Comparison of ENCODE assay signal across 1 cellular context in genomic region chr11:59766542-59766941, GRCh38.
A peak's percentile ranks its signal among the peaks of the same experiment; 100 is the strongest.
TF ChIP-seq lines count a peak whose summit lies in the region.

No MANE protein-coding gene starts in this region.

TF ChIP-seq in K562, 482 proteins besides CTCF, POLR2A, EP300 and RAD21 (continued from another document and continues in another):
- TF ChIP-seq KLF13 (tag; IDR thresholded peaks at IDR 0.05; ENCODE audit: borderline replicate concordance, low read depth) (no peak), RBFOX2 (IDR thresholded peaks at IDR 0.05; ENCODE audit: low read depth, low read length) (no peak), COPS2 (conservative IDR thresholded peaks at IDR 0.05) (no peak), CEBPB (tag; IDR thresholded peaks at IDR 0.05) (no peak), NCOR1 (IDR thresholded peaks at IDR 0.05) (peak; percentile 63), GABPB1 (CRISPR knock-in tag; IDR thresholded peaks at IDR 0.05) (no peak), ZNF408 (CRISPR knock-in tag; IDR thresholded peaks at IDR 0.05; ENCODE audit: low read depth) (no peak), FOSL1 (tag; conservative IDR thresholded peaks at IDR 0.05) (no peak; the same call in 1 of the 2 replicates), RBM15 (IDR thresholded peaks at IDR 0.05; ENCODE audit: insufficient read depth, low read length) (no peak), DACH1 (IDR thresholded peaks at IDR 0.05; ENCODE audit: partially characterized antibody) (no peak), ZNF282 (CRISPR knock-in tag; IDR thresholded peaks at IDR 0.05) (no peak), FOXP1 (CRISPR knock-in tag; IDR thresholded peaks at IDR 0.05) (no peak), KDM1A (IDR thresholded peaks at IDR 0.05) (peak in 1 of 2 experiments; percentile 51; a peak in 1 of 4 replicates), ARID1B (IDR thresholded peaks at IDR 0.05) (peak; percentile 56), PHB (CRISPR knock-in tag; IDR thresholded peaks at IDR 0.05) (no peak), CBX8 (IDR thresholded peaks at IDR 0.05; ENCODE audit: borderline replicate concordance, extremely low read depth, low read depth, low read length, poor library complexity, severe bottlenecking) (no peak), KLF16 (IDR thresholded peaks at IDR 0.05) (peak; percentile 14; the same call in 1 of the 2 replicates), NONO (IDR thresholded peaks at IDR 0.05; ENCODE audit: low read depth in 2 of 2, low read length in 1 of 2) (peak in 1 of 2 experiments; percentile 64; a peak in 1 of 4 replicates), ZNF3 (CRISPR knock-in tag; IDR thresholded peaks at IDR 0.05) (no peak), FOXK1 (CRISPR knock-in tag; IDR thresholded peaks at IDR 0.05; ENCODE audit: borderline replicate concordance) (no peak), ZNF561 (CRISPR knock-in tag; conservative IDR thresholded peaks at IDR 0.05) (no peak), HIVEP1 (CRISPR knock-in tag; IDR thresholded peaks at IDR 0.05) (no peak), SMAD4 (CRISPR knock-in tag; conservative IDR thresholded peaks at IDR 0.05) (no peak), GATAD2B (IDR thresholded peaks at IDR 0.05; ENCODE audit: borderline replicate concordance) (no peak; the same call in 1 of the 2 replicates), TBP (optimal IDR thresholded peaks at IDR 0.05; ENCODE audit: low read depth, low read length) (peak; percentile 32), TCF15 (CRISPR knock-in tag; IDR thresholded peaks at IDR 0.05) (no peak), ADNP (tag; IDR thresholded peaks at IDR 0.05) (no peak), TAL1 (IDR thresholded peaks at IDR 0.05) (peak; percentile 60; the same call in 1 of the 2 replicates), ZEB2 (IDR thresholded peaks at IDR 0.05) (no peak), NR0B1 (IDR thresholded peaks at IDR 0.05; ENCODE audit: partially characterized antibody) (no peak), ATF1 (CRISPR knock-in tag; IDR thresholded peaks at IDR 0.05) (no peak), ATF1 (tag; IDR thresholded peaks at IDR 0.05) (peak; percentile 36; the same call in 1 of the 2 replicates), EZH2 (IDR thresholded peaks at IDR 0.05; ENCODE audit: borderline replicate concordance, low read depth, low read length) (no peak), ZNF75A (CRISPR knock-in tag; IDR thresholded peaks at IDR 0.05) (no peak), MTA2 (IDR thresholded peaks at IDR 0.05; ENCODE audit: low read depth) (no peak), MAX (CRISPR knock-in tag; IDR thresholded peaks at IDR 0.05) (peak; percentile 54), PTTG1 (tag; IDR thresholded peaks at IDR 0.05; ENCODE audit: low read depth) (no peak), RBM34 (IDR thresholded peaks at IDR 0.05; ENCODE audit: borderline replicate concordance, insufficient read depth, low read length) (no peak), ARID3A (IDR thresholded peaks at IDR 0.05; ENCODE audit: borderline replicate concordance, low read depth, low read length) (no peak), CXXC5 (CRISPR knock-in tag; IDR thresholded peaks at IDR 0.05) (peak; percentile 65), STAT5A (IDR thresholded peaks at IDR 0.05; ENCODE audit: borderline replicate concordance, low read length) (peak; percentile 36; the same call in 1 of the 2 replicates), ZNF212 (CRISPR knock-in tag; IDR thresholded peaks at IDR 0.05) (no peak), CREM (IDR thresholded peaks at IDR 0.05; ENCODE audit: low read depth) (peak; percentile 39; the same call in 1 of the 2 replicates), HMG20A (CRISPR knock-in tag; conservative IDR thresholded peaks at IDR 0.05) (no peak), RHOXF2B (CRISPR knock-in tag; conservative IDR thresholded peaks at IDR 0.05) (no peak), FUS (optimal IDR thresholded peaks at IDR 0.05; ENCODE audit: low read depth, low read length) (no peak), THRAP3 (IDR thresholded peaks at IDR 0.05; ENCODE audit: borderline replicate concordance) (no peak), BCL6 (CRISPR knock-in tag; IDR thresholded peaks at IDR 0.05) (no peak), ETS2 (tag; IDR thresholded peaks at IDR 0.05; ENCODE audit: borderline replicate concordance, poor library complexity, severe bottlenecking) (no peak), HDAC3 (IDR thresholded peaks at IDR 0.05; ENCODE audit: borderline replicate concordance, partially characterized antibody) (no peak), ZNF79 (CRISPR knock-in tag; IDR thresholded peaks at IDR 0.05; ENCODE audit: low read depth) (no peak)
- TF ChIP-seq, protein P1, sequence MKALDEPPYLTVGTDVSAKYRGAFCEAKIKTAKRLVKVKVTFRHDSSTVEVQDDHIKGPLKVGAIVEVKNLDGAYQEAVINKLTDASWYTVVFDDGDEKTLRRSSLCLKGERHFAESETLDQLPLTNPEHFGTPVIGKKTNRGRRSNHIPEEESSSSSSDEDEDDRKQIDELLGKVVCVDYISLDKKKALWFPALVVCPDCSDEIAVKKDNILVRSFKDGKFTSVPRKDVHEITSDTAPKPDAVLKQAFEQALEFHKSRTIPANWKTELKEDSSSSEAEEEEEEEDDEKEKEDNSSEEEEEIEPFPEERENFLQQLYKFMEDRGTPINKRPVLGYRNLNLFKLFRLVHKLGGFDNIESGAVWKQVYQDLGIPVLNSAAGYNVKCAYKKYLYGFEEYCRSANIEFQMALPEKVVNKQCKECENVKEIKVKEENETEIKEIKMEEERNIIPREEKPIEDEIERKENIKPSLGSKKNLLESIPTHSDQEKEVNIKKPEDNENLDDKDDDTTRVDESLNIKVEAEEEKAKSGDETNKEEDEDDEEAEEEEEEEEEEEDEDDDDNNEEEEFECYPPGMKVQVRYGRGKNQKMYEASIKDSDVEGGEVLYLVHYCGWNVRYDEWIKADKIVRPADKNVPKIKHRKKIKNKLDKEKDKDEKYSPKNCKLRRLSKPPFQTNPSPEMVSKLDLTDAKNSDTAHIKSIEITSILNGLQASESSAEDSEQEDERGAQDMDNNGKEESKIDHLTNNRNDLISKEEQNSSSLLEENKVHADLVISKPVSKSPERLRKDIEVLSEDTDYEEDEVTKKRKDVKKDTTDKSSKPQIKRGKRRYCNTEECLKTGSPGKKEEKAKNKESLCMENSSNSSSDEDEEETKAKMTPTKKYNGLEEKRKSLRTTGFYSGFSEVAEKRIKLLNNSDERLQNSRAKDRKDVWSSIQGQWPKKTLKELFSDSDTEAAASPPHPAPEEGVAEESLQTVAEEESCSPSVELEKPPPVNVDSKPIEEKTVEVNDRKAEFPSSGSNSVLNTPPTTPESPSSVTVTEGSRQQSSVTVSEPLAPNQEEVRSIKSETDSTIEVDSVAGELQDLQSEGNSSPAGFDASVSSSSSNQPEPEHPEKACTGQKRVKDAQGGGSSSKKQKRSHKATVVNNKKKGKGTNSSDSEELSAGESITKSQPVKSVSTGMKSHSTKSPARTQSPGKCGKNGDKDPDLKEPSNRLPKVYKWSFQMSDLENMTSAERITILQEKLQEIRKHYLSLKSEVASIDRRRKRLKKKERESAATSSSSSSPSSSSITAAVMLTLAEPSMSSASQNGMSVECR (CRISPR knock-in tag; IDR thresholded peaks at IDR 0.05), result no peak
- TF ChIP-seq, protein P2, sequence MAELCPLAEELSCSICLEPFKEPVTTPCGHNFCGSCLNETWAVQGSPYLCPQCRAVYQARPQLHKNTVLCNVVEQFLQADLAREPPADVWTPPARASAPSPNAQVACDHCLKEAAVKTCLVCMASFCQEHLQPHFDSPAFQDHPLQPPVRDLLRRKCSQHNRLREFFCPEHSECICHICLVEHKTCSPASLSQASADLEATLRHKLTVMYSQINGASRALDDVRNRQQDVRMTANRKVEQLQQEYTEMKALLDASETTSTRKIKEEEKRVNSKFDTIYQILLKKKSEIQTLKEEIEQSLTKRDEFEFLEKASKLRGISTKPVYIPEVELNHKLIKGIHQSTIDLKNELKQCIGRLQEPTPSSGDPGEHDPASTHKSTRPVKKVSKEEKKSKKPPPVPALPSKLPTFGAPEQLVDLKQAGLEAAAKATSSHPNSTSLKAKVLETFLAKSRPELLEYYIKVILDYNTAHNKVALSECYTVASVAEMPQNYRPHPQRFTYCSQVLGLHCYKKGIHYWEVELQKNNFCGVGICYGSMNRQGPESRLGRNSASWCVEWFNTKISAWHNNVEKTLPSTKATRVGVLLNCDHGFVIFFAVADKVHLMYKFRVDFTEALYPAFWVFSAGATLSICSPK (IDR thresholded peaks at IDR 0.05; ENCODE audit: borderline replicate concordance), result no peak
- TF ChIP-seq, protein P3, sequence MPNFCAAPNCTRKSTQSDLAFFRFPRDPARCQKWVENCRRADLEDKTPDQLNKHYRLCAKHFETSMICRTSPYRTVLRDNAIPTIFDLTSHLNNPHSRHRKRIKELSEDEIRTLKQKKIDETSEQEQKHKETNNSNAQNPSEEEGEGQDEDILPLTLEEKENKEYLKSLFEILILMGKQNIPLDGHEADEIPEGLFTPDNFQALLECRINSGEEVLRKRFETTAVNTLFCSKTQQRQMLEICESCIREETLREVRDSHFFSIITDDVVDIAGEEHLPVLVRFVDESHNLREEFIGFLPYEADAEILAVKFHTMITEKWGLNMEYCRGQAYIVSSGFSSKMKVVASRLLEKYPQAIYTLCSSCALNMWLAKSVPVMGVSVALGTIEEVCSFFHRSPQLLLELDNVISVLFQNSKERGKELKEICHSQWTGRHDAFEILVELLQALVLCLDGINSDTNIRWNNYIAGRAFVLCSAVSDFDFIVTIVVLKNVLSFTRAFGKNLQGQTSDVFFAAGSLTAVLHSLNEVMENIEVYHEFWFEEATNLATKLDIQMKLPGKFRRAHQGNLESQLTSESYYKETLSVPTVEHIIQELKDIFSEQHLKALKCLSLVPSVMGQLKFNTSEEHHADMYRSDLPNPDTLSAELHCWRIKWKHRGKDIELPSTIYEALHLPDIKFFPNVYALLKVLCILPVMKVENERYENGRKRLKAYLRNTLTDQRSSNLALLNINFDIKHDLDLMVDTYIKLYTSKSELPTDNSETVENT (CRISPR knock-in tag; IDR thresholded peaks at IDR 0.05), result no peak
- TF ChIP-seq, protein P4, sequence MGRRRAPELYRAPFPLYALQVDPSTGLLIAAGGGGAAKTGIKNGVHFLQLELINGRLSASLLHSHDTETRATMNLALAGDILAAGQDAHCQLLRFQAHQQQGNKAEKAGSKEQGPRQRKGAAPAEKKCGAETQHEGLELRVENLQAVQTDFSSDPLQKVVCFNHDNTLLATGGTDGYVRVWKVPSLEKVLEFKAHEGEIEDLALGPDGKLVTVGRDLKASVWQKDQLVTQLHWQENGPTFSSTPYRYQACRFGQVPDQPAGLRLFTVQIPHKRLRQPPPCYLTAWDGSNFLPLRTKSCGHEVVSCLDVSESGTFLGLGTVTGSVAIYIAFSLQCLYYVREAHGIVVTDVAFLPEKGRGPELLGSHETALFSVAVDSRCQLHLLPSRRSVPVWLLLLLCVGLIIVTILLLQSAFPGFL (CRISPR knock-in tag; IDR thresholded peaks at IDR 0.05), result no peak
- TF ChIP-seq, protein P5, sequence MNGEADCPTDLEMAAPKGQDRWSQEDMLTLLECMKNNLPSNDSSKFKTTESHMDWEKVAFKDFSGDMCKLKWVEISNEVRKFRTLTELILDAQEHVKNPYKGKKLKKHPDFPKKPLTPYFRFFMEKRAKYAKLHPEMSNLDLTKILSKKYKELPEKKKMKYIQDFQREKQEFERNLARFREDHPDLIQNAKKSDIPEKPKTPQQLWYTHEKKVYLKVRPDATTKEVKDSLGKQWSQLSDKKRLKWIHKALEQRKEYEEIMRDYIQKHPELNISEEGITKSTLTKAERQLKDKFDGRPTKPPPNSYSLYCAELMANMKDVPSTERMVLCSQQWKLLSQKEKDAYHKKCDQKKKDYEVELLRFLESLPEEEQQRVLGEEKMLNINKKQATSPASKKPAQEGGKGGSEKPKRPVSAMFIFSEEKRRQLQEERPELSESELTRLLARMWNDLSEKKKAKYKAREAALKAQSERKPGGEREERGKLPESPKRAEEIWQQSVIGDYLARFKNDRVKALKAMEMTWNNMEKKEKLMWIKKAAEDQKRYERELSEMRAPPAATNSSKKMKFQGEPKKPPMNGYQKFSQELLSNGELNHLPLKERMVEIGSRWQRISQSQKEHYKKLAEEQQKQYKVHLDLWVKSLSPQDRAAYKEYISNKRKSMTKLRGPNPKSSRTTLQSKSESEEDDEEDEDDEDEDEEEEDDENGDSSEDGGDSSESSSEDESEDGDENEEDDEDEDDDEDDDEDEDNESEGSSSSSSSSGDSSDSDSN (IDR thresholded peaks at IDR 0.05; ENCODE audit: borderline replicate concordance in 1 of 2, low read depth in 2 of 2, low read length in 2 of 2), result peak in 1 of 2 experiments; percentile 60; a peak in 1 of 4 replicates
- TF ChIP-seq, protein P6, sequence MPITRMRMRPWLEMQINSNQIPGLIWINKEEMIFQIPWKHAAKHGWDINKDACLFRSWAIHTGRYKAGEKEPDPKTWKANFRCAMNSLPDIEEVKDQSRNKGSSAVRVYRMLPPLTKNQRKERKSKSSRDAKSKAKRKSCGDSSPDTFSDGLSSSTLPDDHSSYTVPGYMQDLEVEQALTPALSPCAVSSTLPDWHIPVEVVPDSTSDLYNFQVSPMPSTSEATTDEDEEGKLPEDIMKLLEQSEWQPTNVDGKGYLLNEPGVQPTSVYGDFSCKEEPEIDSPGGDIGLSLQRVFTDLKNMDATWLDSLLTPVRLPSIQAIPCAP (CRISPR knock-in tag; IDR thresholded peaks at IDR 0.05; ENCODE audit: borderline replicate concordance), result no peak
